Comparison of ENCODE assay signal across 21 cellular contexts in the genomic region with DNA sequence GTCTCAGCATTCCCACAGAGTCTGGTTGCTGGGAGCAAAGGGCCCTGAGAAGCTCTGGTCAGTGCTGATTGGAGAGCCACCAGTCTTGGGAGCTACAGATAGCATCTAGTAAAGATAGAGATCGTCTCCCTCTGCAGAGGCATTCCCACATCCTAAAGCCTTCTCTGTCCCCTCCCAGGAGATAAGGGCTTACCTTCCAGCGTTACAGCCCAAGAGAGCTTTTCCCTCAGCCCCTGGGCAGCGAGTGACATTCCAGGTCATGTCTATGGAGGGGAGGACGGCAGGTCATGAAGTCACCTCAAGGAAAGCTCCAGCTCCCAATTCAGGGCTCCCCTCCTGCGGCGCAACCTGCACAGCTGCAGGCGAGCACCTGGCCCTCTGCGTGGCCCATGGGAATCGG. TPM values are rescaled to one million over a fixed set of nuclear protein-coding genes. Genes with fewer than 3 reads are reported as not detected.
A peak's percentile ranks its signal among the peaks of the same experiment; 100 is the strongest.
DNase-seq lines count a peak whose midpoint lies in the region; ATAC-seq, FAIRE-seq and TF ChIP-seq lines count a peak whose summit lies in the region.
"Had no signal": no experiment of that assay in that cellular context is flagged by ENCODE, and none has a peak within 500 bp of the region (broad histone marks: within the 10 kb centered on the region; RNA-seq: fewer than 3 reads in every experiment).

No MANE protein-coding gene starts in this region.

- H3K27ac Mint-ChIP-seq in stimulated activated naive B cell treated with anti-CD40 and anti-IgM and Interleukin-4, amounts not matched to agents 10 μg/mL and 1 μg/mL and 100 μg/mL, for 72 hours = peak overlapping the region; percentile 1
- no peak overlapping the region for H3K27ac Mint-ChIP-seq in chondrocyte (ENCODE audit: unreplicated experiment)
- H3K27ac Mint-ChIP-seq: GM23338 had no signal

- 0 out of 6 replicates have a peak overlapping the region, but pooled peaks of 1 of the 3 experiments have one; percentile 23 for H3K4me3 ChIP-seq in HepG2 (replicated peaks in 1 of 3; ENCODE audit: insufficient read depth in 1 of 3, low read depth in 2 of 3, low read length in 3 of 3)
- no peak overlapping the region for H3K4me3 ChIP-seq in right lobe of liver
- H3K4me3 ChIP-seq in KMS-11 (IDR thresholded peaks at IDR 0.05; ENCODE audit: insufficient read depth, low read depth, low read length) = no peak overlapping the region
- H3K4me3 ChIP-seq in GM12878 = no peak overlapping the region
- H3K4me3 ChIP-seq: GM23338, SJSA1 had no signal

- WGBS in HepG2 (ENCODE audit: low lambda C conversion rate) = 17% methylated on average over 1 of the region's 9 CpGs
- WGBS in right lobe of liver (ENCODE audit: insufficient coverage, low coverage, low lambda C conversion rate, missing lambda C conversion rate) = no CpG with 5 or more reads among the region's 9 CpGs
- 61% methylated on average over 9 of the region's 9 CpGs for WGBS in GM12878 (ENCODE audit: insufficient coverage, insufficient replicate concordance, low lambda C conversion rate, missing lambda C conversion rate)

- intact Hi-C loops in HepG2 (cut with micrococcal nuclease; ENCODE audit: unreplicated experiment) = loop anchor here (5.0 kb wide), 1 partner anchor 105 kb away; no protein-coding TSS in a partner anchor
- intact Hi-C loops in right lobe of liver (cut with DNase I) = loop anchor here (5.0 kb wide), 1 partner anchor 120 kb away; no protein-coding TSS in a partner anchor
- intact Hi-C loops in GM12878 (cut with micrococcal nuclease; ENCODE audit: unreplicated experiment) = loop anchor here (1.0 to 5.0 kb wide), 4 partner anchors 16 to 170 kb away; no protein-coding TSS in a partner anchor

- H3K79me2 ChIP-seq in HepG2 (ENCODE audit: insufficient read depth, low read length) (no peaks in the 10 kb centered on the region), KMS-11 (ENCODE audit: insufficient read depth, low read depth) (no peaks in the 10 kb centered on the region), GM12878 (ENCODE audit: control insufficient read depth, insufficient read depth, low read length) (no peaks in the 10 kb centered on the region)

- H3K4me1 ChIP-seq in HepG2 (ENCODE audit: insufficient read depth, low read length) (peaks cover 9% of the 10 kb centered on the region; the same call in 1 of the 2 replicates), right lobe of liver (no peaks in the 10 kb centered on the region), KMS-11 (ENCODE audit: low read depth, poor library complexity, severe bottlenecking) (peaks cover 49% of the 10 kb centered on the region), GM12878 (ENCODE audit: control insufficient read depth, insufficient read depth, low read length) (peaks cover 9% of the 10 kb centered on the region)
- H3K4me1 ChIP-seq: BE2C, SJSA1 had no signal

- no peak overlapping the region for H2AFZ ChIP-seq in HepG2 (ENCODE audit: low read length)
- peak overlapping the region; percentile 36; the same call in 1 of the 2 replicates for H2AFZ ChIP-seq in KMS-11 (ENCODE audit: low read depth)
- no peak overlapping the region for H2AFZ ChIP-seq in GM12878 (ENCODE audit: control insufficient read depth, low read depth, low read length)
- H2AFZ ChIP-seq: GM23338 had no signal

- H3K27ac ChIP-seq in HepG2 (ENCODE audit: extremely low read length, insufficient read depth, low read length) (no peak overlapping the region), right lobe of liver (no peak overlapping the region), KMS-11 (peak overlapping the region; percentile 100), GM12878 (ENCODE audit: control insufficient read depth, insufficient read depth) (no peak overlapping the region)
- H3K27ac ChIP-seq: SJSA1 had no signal

- DNase-seq in HepG2 (ENCODE audit: low spot score) (no peak), right lobe of liver (no peak), GM12878 (ENCODE audit: low read depth, low spot score) (no peak), chondrocyte (ENCODE audit: low spot score) (no peak)
- no peak for DNase-seq in stimulated activated naive B cell treated with anti-CD40 and anti-IgM and Interleukin-4, amounts not matched to agents 10 μg/mL and 1 μg/mL and 100 μg/mL, for 72 hours
- DNase-seq: BE2C, EL, HCEC 1CT, Kasumi-1, NCI-H1417, NCI-H1694 treated with DMSO at 0.1 percent for 48 hours, NCI-H446 treated with DMSO at 0.1 percent for 48 hours, NCI-H526 treated with DMSO at 0.1 percent for 48 hours had no signal

- no peak for TF ChIP-seq RAD21 in HepG2 (CRISPR knock-in tag; IDR thresholded peaks at IDR 0.05)
- TF ChIP-seq RAD21 in GM12878 (IDR thresholded peaks at IDR 0.05; ENCODE audit: insufficient read depth, low read depth, low read length) = no peak

- TF ChIP-seq CTCF in HepG2 (CRISPR knock-in tag; IDR thresholded peaks at IDR 0.05) = no peak
- no peak for TF ChIP-seq CTCF in right lobe of liver (IDR thresholded peaks at IDR 0.05)
- TF ChIP-seq CTCF in KMS-11 (conservative IDR thresholded peaks at IDR 0.05; ENCODE audit: low read depth, low read length) = 0 out of 2 replicates have a peak, but pooled peaks have one; percentile 17
- no peak for TF ChIP-seq CTCF in GM12878 (IDR thresholded peaks at IDR 0.05 in 2 of 3, conservative IDR thresholded peaks at IDR 0.05 in 1 of 3; ENCODE audit: control insufficient read depth in 2 of 3, extremely low read depth in 1 of 3, insufficient read depth in 1 of 3, low read depth in 3 of 3, low read length in 3 of 3)
- TF ChIP-seq CTCF in chondrocyte (IDR thresholded peaks at IDR 0.05) = no peak

- H3K27me3 ChIP-seq in HepG2 (ENCODE audit: control insufficient read depth in 1 of 2, insufficient read depth in 2 of 2, low read length in 2 of 2) (no peaks in the 10 kb centered on the region), right lobe of liver (no peaks in the 10 kb centered on the region), KMS-11 (ENCODE audit: insufficient read depth, low read depth) (no peaks in the 10 kb centered on the region), GM12878 (replicated peaks in 1 of 2; ENCODE audit: control insufficient read depth in 2 of 2, insufficient read depth in 2 of 2, low read length in 1 of 2) (no peaks in the 10 kb centered on the region)
- H3K27me3 ChIP-seq: BE2C, SJSA1 had no signal

- H3K27me3 Mint-ChIP-seq in stimulated activated naive B cell treated with anti-CD40 and anti-IgM and Interleukin-4, amounts not matched to agents 10 μg/mL and 1 μg/mL and 100 μg/mL, for 72 hours = no peaks in the 10 kb centered on the region
- H3K27me3 Mint-ChIP-seq in chondrocyte (ENCODE audit: low read depth) = no peaks in the 10 kb centered on the region

- H3K9ac ChIP-seq in HepG2 (ENCODE audit: insufficient read depth, low read depth, low read length) (no peak overlapping the region), KMS-11 (peak overlapping the region; percentile 94), GM12878 (ENCODE audit: control insufficient read depth, insufficient read depth, low read length) (no peak overlapping the region)

- H3K9me3 ChIP-seq in HepG2 (ENCODE audit: low read length) (no peaks in the 10 kb centered on the region), right lobe of liver (no peaks in the 10 kb centered on the region), GM12878 (replicated peaks; ENCODE audit: control insufficient read depth, insufficient read depth, low read length) (no peaks in the 10 kb centered on the region)
- H3K9me3 ChIP-seq: BE2C, SJSA1 had no signal

- RAD21 ChIA-PET in GM12878 (lab: Charles Lee; ENCODE audit: unreplicated experiment) = interaction anchor here (0.7 to 14.7 kb wide), 28 partner anchors 9 to 193 kb away, joined by 3 to 424 read pairs (median 4); no protein-coding TSS in a partner anchor

- H3K36me3 Mint-ChIP-seq in stimulated activated naive B cell treated with anti-CD40 and anti-IgM and Interleukin-4, amounts not matched to agents 10 μg/mL and 1 μg/mL and 100 μg/mL, for 72 hours = no peaks in the 10 kb centered on the region
- H3K36me3 Mint-ChIP-seq in chondrocyte (ENCODE audit: low read depth) = no peaks in the 10 kb centered on the region

- no peak for TF ChIP-seq EP300 in HepG2 (IDR thresholded peaks at IDR 0.05; ENCODE audit: low read depth in 2 of 2, low read length in 2 of 2)
- TF ChIP-seq EP300 in HepG2 (CRISPR knock-in tag; IDR thresholded peaks at IDR 0.05; ENCODE audit: borderline replicate concordance) = no peak
- TF ChIP-seq EP300 in GM12878 (IDR thresholded peaks at IDR 0.05; ENCODE audit: borderline replicate concordance in 1 of 2, control insufficient read depth in 1 of 2, low read depth in 2 of 2, low read length in 2 of 2) = no peak

- TF ChIP-seq POLR2A in HepG2 (IDR thresholded peaks at IDR 0.05; ENCODE audit: insufficient read depth in 1 of 2, low read depth in 2 of 2, low read length in 2 of 2) (no peak), right lobe of liver (IDR thresholded peaks at IDR 0.05) (no peak), GM12878 (IDR thresholded peaks at IDR 0.05; ENCODE audit: low read depth, low read length) (no peak)

- peak overlapping the region; percentile 42; the same call in 1 of the 2 replicates for H3K4me2 ChIP-seq in HepG2 (ENCODE audit: low read depth, low read length)
- H3K4me2 ChIP-seq in KMS-11 = peak overlapping the region; percentile 85
- peak overlapping the region; percentile 42; the same call in 1 of the 2 replicates for H3K4me2 ChIP-seq in GM12878 (ENCODE audit: control insufficient read depth, insufficient read depth)
- H3K4me2 ChIP-seq: GM23338 had no signal

- no peaks in the 10 kb centered on the region for H3K36me3 ChIP-seq in HepG2 (replicated peaks in 1 of 2; ENCODE audit: control insufficient read depth in 1 of 2, insufficient read depth in 2 of 2, low read length in 2 of 2)
- H3K36me3 ChIP-seq in right lobe of liver = no peaks in the 10 kb centered on the region
- no peaks in the 10 kb centered on the region for H3K36me3 ChIP-seq in KMS-11 (ENCODE audit: insufficient read depth)
- no peaks in the 10 kb centered on the region for H3K36me3 ChIP-seq in GM12878 (ENCODE audit: control insufficient read depth in 2 of 2, insufficient read depth in 2 of 2, low read length in 1 of 2)
- H3K36me3 ChIP-seq: BE2C, SJSA1 had no signal

- H3K4me1 Mint-ChIP-seq in stimulated activated naive B cell treated with anti-CD40 and anti-IgM and Interleukin-4, amounts not matched to agents 10 μg/mL and 1 μg/mL and 100 μg/mL, for 72 hours = peaks cover 10 to 15% of the 10 kb centered on the region in 2 donors
- peaks cover 7% of the 10 kb centered on the region for H3K4me1 Mint-ChIP-seq in chondrocyte (ENCODE audit: low read depth)
- H3K4me1 Mint-ChIP-seq: GM23338 had no signal

- no TSS peak for BruUV-seq in HepG2 (replicated peaks; lab: Mats Ljungman, UMichigan)
- BruUV-seq in GM12878 (replicated peaks; lab: Mats Ljungman, UMichigan) = TSS peak; percentile 94

- CTCF ChIA-PET in HepG2 (lab: Yijun Ruan, JAX; ENCODE audit: low intra/inter-chr PET ratio, low total read pairs) (interaction anchor here (1.9 to 9.0 kb wide), 3 partner anchors 104 to 124 kb away, joined by 6 to 696 read pairs (median 12); no protein-coding TSS in a partner anchor), GM12878 (lab: Yijun Ruan, JAX) (interaction anchor here (0.6 to 8.6 kb wide), 36 partner anchors 9 to 322 kb away, joined by 3 to 412 read pairs (median 5); no protein-coding TSS in a partner anchor)

- H4K20me1 ChIP-seq in HepG2 (ENCODE audit: insufficient read depth, low read length) (no peaks in the 10 kb centered on the region), KMS-11 (ENCODE audit: insufficient read depth) (no peaks in the 10 kb centered on the region), GM12878 (ENCODE audit: control insufficient read depth, insufficient read depth) (no peaks in the 10 kb centered on the region)

- POLR2A ChIA-PET in HepG2 (lab: Yijun Ruan, JAX) = interaction anchor here (1.5 kb wide), 1 partner anchor 21 kb away, joined by 3 read pairs; no protein-coding TSS in a partner anchor
- POLR2A ChIA-PET in GM12878 (lab: Charles Lee) = interaction anchor here (0.6 to 4.8 kb wide), 8 partner anchors 15 to 121 kb away, joined by 3 to 42 read pairs (median 6); no protein-coding TSS in a partner anchor

- SMC1A ChIA-PET in GM12878 (lab: Charles Lee; ENCODE audit: uncharacterized antibody, unreplicated experiment) = interaction anchor here (0.6 to 11.5 kb wide), 31 partner anchors 9 to 159 kb away, joined by 3 to 281 read pairs (median 4); a partner anchor contains a TSS

- H3K4me3 Mint-ChIP-seq in stimulated activated naive B cell treated with anti-CD40 and anti-IgM and Interleukin-4, amounts not matched to agents 10 μg/mL and 1 μg/mL and 100 μg/mL, for 72 hours = no peak overlapping the region
- H3K4me3 Mint-ChIP-seq in chondrocyte (ENCODE audit: unreplicated experiment) = no peak overlapping the region
- H3K4me3 Mint-ChIP-seq: GM23338 had no signal

- no peaks in the 10 kb centered on the region for H3K9me3 Mint-ChIP-seq in stimulated activated naive B cell treated with anti-CD40 and anti-IgM and Interleukin-4, amounts not matched to agents 10 μg/mL and 1 μg/mL and 100 μg/mL, for 72 hours
- peaks cover 2% of the 10 kb centered on the region for H3K9me3 Mint-ChIP-seq in chondrocyte (ENCODE audit: low read depth)

- in situ Hi-C loops in HepG2 (cut with HindIII; ENCODE audit: extremely low pct_ligation_motif_present, low pct_unique_long_range_greater_than_20kb) (loop anchor here (5.0 to 10.0 kb wide), 2 partner anchors 112 to 115 kb away; no protein-coding TSS in a partner anchor), GM12878 (cut with MboI) (loop anchor here (5.0 to 25.0 kb wide), 3 partner anchors 120 to 1115 kb away; a partner anchor contains a TSS)

- ATAC-seq in HepG2 = no peak
- no peak for ATAC-seq in right lobe of liver
- peak; percentile 21 for ATAC-seq in GM12878
- ATAC-seq in stimulated activated naive B cell treated with anti-CD40 and anti-IgM and Interleukin-4, amounts not matched to agents 10 μg/mL and 1 μg/mL and 100 μg/mL, for 72 hours (replicated peaks) = no peak
- ATAC-seq in GM21576 (IDR thresholded peaks at IDR 0.05; ENCODE audit: unreplicated experiment) = no peak
- no peak for ATAC-seq in HG02938 (IDR thresholded peaks at IDR 0.05; ENCODE audit: unreplicated experiment)
- ATAC-seq: GM23338 had no signal

- FAIRE-seq in HepG2 (lab: Jason Lieb, UNC) (no peak), GM12878 (lab: Jason Lieb, UNC) (no peak)

RNA-seq across cellular contexts. Expression of a gene that starts 29.9 kb away (rescaled TPM):
- 0.21 TPM in 1 of 2 replicates, not detected in the other for total RNA-seq in HepG2 (2016; rRNA removed; fragmentation: Illumina TruSeq; extraction: Trizol)
- total RNA-seq in HepG2 (2016; cell fraction: cytosol; rRNA removed; fragmentation: Illumina TruSeq; extraction: Trizol; ENCODE audit: low read depth) = not detected in 2 replicates
- not detected in 2 replicates for total RNA-seq in HepG2 (2016; cell fraction: insoluble cytoplasmic fraction; rRNA removed; fragmentation: Illumina TruSeq; extraction: Trizol)
- total RNA-seq in HepG2 (2016; cell fraction: membrane; rRNA removed; fragmentation: Illumina TruSeq; extraction: Trizol) = not detected in 2 replicates
- total RNA-seq in HepG2 (2016; cell fraction: nucleus; rRNA removed; fragmentation: Illumina TruSeq; extraction: Trizol) = not detected in 2 replicates
- polyA plus RNA-seq in HepG2 (2011; rRNA removed) = not detected in 2 replicates
- not detected in 2 replicates for polyA plus RNA-seq in HepG2 (2011; cell fraction: cytosol; rRNA removed)
- 0.18 and 0.19 TPM in 2 replicates for polyA plus RNA-seq in HepG2 (2011; cell fraction: nucleus; rRNA removed)
- polyA plus RNA-seq in HepG2 (2012) = not detected in 2 replicates
- not detected in 2 replicates for polyA plus RNA-seq in HepG2 (2016; cell fraction: cytosol; fragmentation: Illumina TruSeq; extraction: Trizol; ENCODE audit: low read depth)
- polyA plus RNA-seq in HepG2 (2016; cell fraction: insoluble cytoplasmic fraction; fragmentation: Illumina TruSeq; extraction: Trizol; ENCODE audit: low read depth) = not detected in 2 replicates
- not detected in 2 replicates for polyA plus RNA-seq in HepG2 (2016; cell fraction: membrane; fragmentation: Illumina TruSeq; extraction: Trizol; ENCODE audit: low read depth)
- polyA plus RNA-seq in HepG2 (2016; cell fraction: nucleus; fragmentation: Illumina TruSeq; extraction: Trizol; ENCODE audit: insufficient read depth, low read depth) = not detected in 2 replicates
- not detected in 2 replicates for polyA minus RNA-seq in HepG2 (2011; rRNA and poly(A)+ RNA removed; ENCODE audit: low replicate concordance)
- polyA minus RNA-seq in HepG2 (2011; cell fraction: cytosol; rRNA and poly(A)+ RNA removed) = not detected in 2 replicates
- 0.62 and 1.0 TPM in 2 replicates for polyA minus RNA-seq in HepG2 (2011; cell fraction: nucleus; rRNA and poly(A)+ RNA removed)
- total RNA-seq in right lobe of liver = under 1 TPM in 2 of 6 experiments, not detected in 4; 0.22 to 0.39 TPM
- not detected in 2 replicates for total RNA-seq in GM12878 (2013; cell fraction: nucleolus; rRNA removed)
- total RNA-seq in GM12878 (2014; rRNA removed) = not detected in 2 replicates
- not detected in 2 replicates for total RNA-seq in GM12878 (2014; rRNA removed; fragmentation: Illumina TruSeq; extraction: Trizol)
- not detected in 2 replicates for total RNA-seq in GM12878 (2021)
- not detected for polyA plus RNA-seq in GM12878 (2011; ENCODE audit: low read depth)
- polyA plus RNA-seq in GM12878 (2011; rRNA removed) = not detected in 2 replicates
- not detected in 2 replicates for polyA plus RNA-seq in GM12878 (2011; cell fraction: cytosol; rRNA removed)
- polyA plus RNA-seq in GM12878 (2011; cell fraction: nucleus; rRNA removed) = not detected in 2 replicates
- polyA plus RNA-seq in GM12878 (2012) = not detected in 2 replicates
- polyA plus RNA-seq in GM12878 (2014; fragmentation: Illumina TruSeq; extraction: Trizol) = not detected in 2 replicates
- not detected for polyA plus RNA-seq in GM12878 (2014; fragmentation: Nextera tagmentation; extraction: Ambion mirVana)
- polyA plus RNA-seq in GM12878 (2014; rRNA removed) = not detected in 2 replicates
- polyA plus RNA-seq in GM12878 (2016; fragmentation: Nextera tagmentation; extraction: Ambion mirVana) = not detected
- not detected in 2 replicates for polyA minus RNA-seq in GM12878 (2011; rRNA and poly(A)+ RNA removed)
- not detected in 2 replicates for polyA minus RNA-seq in GM12878 (2011; cell fraction: cytosol; rRNA and poly(A)+ RNA removed)
- not detected in 2 replicates for polyA minus RNA-seq in GM12878 (2011; cell fraction: nucleus; rRNA and poly(A)+ RNA removed)
- not detected in 3 replicates for total RNA-seq in chondrocyte
- total RNA-seq: A673, GM23338, MCF 10A, Right ventricle myocardium inferior, SJSA1 had no signal
- polyA plus RNA-seq: GM23338 had no signal
